26 cellular contexts compared by ENCODE assay signal in the genomic region with DNA sequence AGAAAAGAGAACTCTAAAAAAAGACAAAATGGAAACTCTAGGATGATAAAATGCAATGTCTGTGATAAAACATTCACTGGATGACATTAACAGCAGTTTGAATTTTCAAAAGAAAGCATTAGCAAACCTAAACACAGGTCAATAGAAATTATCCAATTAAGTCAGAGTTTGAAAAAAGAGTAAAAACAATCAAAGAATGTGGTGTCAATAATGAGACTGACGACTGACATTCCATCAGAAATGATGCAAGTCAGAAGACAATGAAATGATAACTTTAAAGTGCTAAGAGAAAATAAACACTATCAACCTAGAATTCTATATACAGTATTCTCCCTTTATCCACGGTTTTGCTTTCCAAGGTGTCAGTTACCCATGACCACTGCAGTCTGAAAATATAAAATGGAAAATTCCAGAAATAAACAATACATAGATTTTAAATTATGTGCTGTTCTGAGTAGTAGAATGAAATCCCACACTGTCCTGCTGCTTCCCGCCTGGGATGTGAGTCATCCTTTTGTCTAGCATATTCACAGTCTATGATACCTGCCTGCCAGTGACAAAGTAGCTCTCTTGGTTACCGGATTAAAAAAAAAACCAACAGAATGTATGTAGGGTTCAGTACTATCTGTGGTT. TPM values are rescaled to one million over a fixed set of nuclear protein-coding genes. Genes with fewer than 3 reads are reported as not detected.
DNase-seq lines count a peak whose midpoint lies in the region; ATAC-seq, FAIRE-seq and TF ChIP-seq lines count a peak whose summit lies in the region.
"Had no signal": no experiment of that assay in that cellular context is flagged by ENCODE, and none has a peak within 500 bp of the region (broad histone marks: within the 10 kb centered on the region; RNA-seq: fewer than 3 reads in every experiment).

No MANE protein-coding gene starts in this region.

- no peak for TF ChIP-seq EP300 in GM12878 (IDR thresholded peaks at IDR 0.05; ENCODE audit: borderline replicate concordance in 1 of 2, control insufficient read depth in 1 of 2, low read depth in 2 of 2, low read length in 2 of 2)

- BruUV-seq in GM12878 (replicated peaks; lab: Mats Ljungman, UMichigan) = no TSS peak

- POLR2A ChIA-PET in HEK293 (lab: Yijun Ruan, JAX) = no interaction called here
- POLR2A ChIA-PET in GM12878 (lab: Charles Lee) = interaction anchor here (0.6 kb wide), 1 partner anchor 136 kb away, joined by 5 read pairs; no protein-coding TSS in a partner anchor
- POLR2A ChIA-PET in naive thymus-derived CD8-positive, alpha-beta T cell (lab: Charles Lee) = no interaction called here

- ATAC-seq in GM12878 = no peak
- ATAC-seq in naive thymus-derived CD8-positive, alpha-beta T cell = no peak
- ATAC-seq: Right ventricle myocardium inferior, SK-N-SH treated with all-trans-retinoic acid at 6 μM for 48 hours had no signal

- intact Hi-C loops in GM12878 (cut with micrococcal nuclease; ENCODE audit: unreplicated experiment) = no loop called here

- no peaks in the 10 kb centered on the region for H3K4me1 ChIP-seq in HEK293 (ENCODE audit: control insufficient read depth, insufficient read depth, low read length)
- H3K4me1 ChIP-seq in GM12878 (ENCODE audit: control insufficient read depth, insufficient read depth, low read length) = peaks cover 18% of the 10 kb centered on the region
- H3K4me1 ChIP-seq: SJCRH30 had no signal

- CTCF ChIA-PET in HEK293 (lab: Yijun Ruan, JAX) = no interaction called here
- CTCF ChIA-PET in GM12878 (lab: Yijun Ruan, JAX) = interaction anchor here (1.0 kb wide), 1 partner anchor 11 kb away, joined by 3 read pairs; no protein-coding TSS in a partner anchor

- no peak overlapping the region for H3K9ac ChIP-seq in GM12878 (ENCODE audit: control insufficient read depth, insufficient read depth, low read length)
- H3K9ac ChIP-seq: KMS-11 had no signal

- RAD21 ChIA-PET in GM12878 (lab: Charles Lee; ENCODE audit: unreplicated experiment) = no interaction called here

- in situ Hi-C loops in GM12878 (cut with MboI) = no loop called here

- no peaks in the 10 kb centered on the region for H3K4me1 Mint-ChIP-seq in glutamatergic neuron (ENCODE audit: low read depth, unreplicated experiment)
- peaks cover 5 to 23% (median 9%) of the 10 kb centered on the region in 4 donors for H3K4me1 Mint-ChIP-seq in naive thymus-derived CD8-positive, alpha-beta T cell

- no peak overlapping the region for H3K4me2 ChIP-seq in GM12878 (ENCODE audit: control insufficient read depth, insufficient read depth)
- H3K4me2 ChIP-seq: KMS-11, PC-9 had no signal

- no peak overlapping the region for H3K27ac ChIP-seq in HEK293 (ENCODE audit: extremely low read depth, low read depth, low read length)
- H3K27ac ChIP-seq in GM12878 (ENCODE audit: control insufficient read depth, insufficient read depth) = no peak overlapping the region
- H3K27ac ChIP-seq: KMS-11, PC-9, SJCRH30 had no signal

- peaks cover 5% of the 10 kb centered on the region for H3K27me3 Mint-ChIP-seq in glutamatergic neuron (ENCODE audit: unreplicated experiment)
- no peaks in the 10 kb centered on the region for H3K27me3 Mint-ChIP-seq in naive thymus-derived CD8-positive, alpha-beta T cell

- peak overlapping the region; percentile 62 for H3K27ac Mint-ChIP-seq in glutamatergic neuron (ENCODE audit: unreplicated experiment)
- H3K27ac Mint-ChIP-seq in naive thymus-derived CD8-positive, alpha-beta T cell = no peak overlapping the region
- H3K27ac Mint-ChIP-seq: CD4-positive, alpha-beta memory T cell had no signal

- H2AFZ ChIP-seq in GM12878 (ENCODE audit: control insufficient read depth, low read depth, low read length) = no peak overlapping the region
- H2AFZ ChIP-seq: PC-9 had no signal

- peaks cover 6% of the 10 kb centered on the region for H3K9me3 Mint-ChIP-seq in glutamatergic neuron (ENCODE audit: unreplicated experiment)
- peaks cover 0 to 27% (median 18%) of the 10 kb centered on the region in 9 donors for H3K9me3 Mint-ChIP-seq in naive thymus-derived CD8-positive, alpha-beta T cell

- H3K9me3 ChIP-seq in HEK293 (ENCODE audit: control insufficient read depth, insufficient read depth, low read depth, low read length) = no peaks in the 10 kb centered on the region
- H3K9me3 ChIP-seq in GM12878 (replicated peaks; ENCODE audit: control insufficient read depth, insufficient read depth, low read length) = peaks cover 12% of the 10 kb centered on the region
- H3K9me3 ChIP-seq: SJCRH30 had no signal

- H3K79me2 ChIP-seq in GM12878 (ENCODE audit: control insufficient read depth, insufficient read depth, low read length) = no peaks in the 10 kb centered on the region

- peaks cover 30% of the 10 kb centered on the region for H3K36me3 Mint-ChIP-seq in glutamatergic neuron (ENCODE audit: unreplicated experiment)
- peaks cover 0 to 21% (median 20%) of the 10 kb centered on the region in 3 donors for H3K36me3 Mint-ChIP-seq in naive thymus-derived CD8-positive, alpha-beta T cell

- H3K36me3 ChIP-seq in HEK293 (ENCODE audit: control insufficient read depth in 2 of 2, insufficient read depth in 1 of 2, low read length in 2 of 2) (no peaks in the 10 kb centered on the region), GM12878 (ENCODE audit: control insufficient read depth in 2 of 2, insufficient read depth in 2 of 2, low read length in 1 of 2) (no peaks in the 10 kb centered on the region)
- H3K36me3 ChIP-seq: SJCRH30 had no signal

- H3K4me3 Mint-ChIP-seq in glutamatergic neuron (ENCODE audit: unreplicated experiment) = no peak overlapping the region
- no peak overlapping the region for H3K4me3 Mint-ChIP-seq in naive thymus-derived CD8-positive, alpha-beta T cell
- H3K4me3 Mint-ChIP-seq: CD4-positive, alpha-beta memory T cell had no signal

- TF ChIP-seq POLR2A in GM12878 (IDR thresholded peaks at IDR 0.05; ENCODE audit: low read depth, low read length) = no peak

- no peak for DNase-seq in GM19239 (ENCODE audit: insufficient read length, low spot score)
- no peak for DNase-seq in GM12878 (ENCODE audit: low read depth, low spot score)
- no peak for DNase-seq in glutamatergic neuron
- DNase-seq in naive thymus-derived CD8-positive, alpha-beta T cell = no peak
- no peak for DNase-seq in NCI-H1417 treated with DMSO at 0.1 percent for 48 hours (lab: John Stamatoyannopoulos, UW)
- no peak for DNase-seq in globus pallidus (ENCODE audit: low spot score)
- DNase-seq: C1 segment of cervical spinal cord; CD4-positive, alpha-beta memory T cell; COR-L47; DMS53; IMR-90; NCI-H1105; NCI-H146; NCI-H1930; NCI-H2107; NCI-H446; NCI-H524 treated with DMSO at 0.1 percent for 48 hours; NCI-H774; PC-9; SJCRH30 had no signal

- FAIRE-seq in GM19239 (lab: Jason Lieb, UNC) = peak; percentile 89
- FAIRE-seq in GM12878 (lab: Jason Lieb, UNC) = no peak
- FAIRE-seq: H54 had no signal

- H4K20me1 ChIP-seq in GM12878 (ENCODE audit: control insufficient read depth, insufficient read depth) = no peaks in the 10 kb centered on the region

- SMC1A ChIA-PET in GM12878 (lab: Charles Lee; ENCODE audit: uncharacterized antibody, unreplicated experiment) = interaction anchor here (1.8 kb wide), 1 partner anchor 12 kb away, joined by 6 read pairs; no protein-coding TSS in a partner anchor

- no peak overlapping the region for H3K4me3 ChIP-seq in HEK293 (ENCODE audit: low read depth, low read length)
- H3K4me3 ChIP-seq in GM12878 = no peak overlapping the region
- H3K4me3 ChIP-seq: PC-9, SJCRH30 had no signal

- no peaks in the 10 kb centered on the region for H3K27me3 ChIP-seq in GM12878 (replicated peaks in 1 of 2; ENCODE audit: control insufficient read depth in 2 of 2, insufficient read depth in 2 of 2, low read length in 1 of 2)
- H3K27me3 ChIP-seq: SJCRH30 had no signal

- TF ChIP-seq RAD21 in GM12878 (IDR thresholded peaks at IDR 0.05; ENCODE audit: insufficient read depth, low read depth, low read length) = no peak

- WGBS in GM12878 (ENCODE audit: insufficient coverage, insufficient replicate concordance, low lambda C conversion rate, missing lambda C conversion rate) = 58% methylated on average over 4 of the region's 4 CpGs

- TF ChIP-seq CTCF in HEK293 (tag by site-specific recombination; IDR thresholded peaks at IDR 0.05) (no peak), GM12878 (IDR thresholded peaks at IDR 0.05 in 2 of 3, conservative IDR thresholded peaks at IDR 0.05 in 1 of 3; ENCODE audit: control insufficient read depth in 2 of 3, extremely low read depth in 1 of 3, insufficient read depth in 1 of 3, low read depth in 3 of 3, low read length in 3 of 3) (no peak), glutamatergic neuron (IDR thresholded peaks at IDR 0.05; ENCODE audit: partially characterized antibody, unreplicated experiment) (no peak)

TF ChIP-seq in GM12878, 131 proteins besides CTCF, POLR2A, EP300 and RAD21 (continues in another document):
- 0 out of 2 replicates have a peak, but pooled peaks have one; percentile 35 for TF ChIP-seq TCF7 (IDR thresholded peaks at IDR 0.05; ENCODE audit: borderline replicate concordance)
- TF ChIP-seq CBX5 (IDR thresholded peaks at IDR 0.05; ENCODE audit: low read depth) = peak; percentile 100

RNA-seq across cellular contexts. Expression of a gene that starts 38.3 kb away (rescaled TPM):
- total RNA-seq in GM12878 (2013; cell fraction: nucleolus; rRNA removed) = 125 and 127 TPM in 2 replicates
- total RNA-seq in GM12878 (2014; rRNA removed) = 16.7 and 17.0 TPM in 2 replicates
- 18.2 and 18.9 TPM in 2 replicates for total RNA-seq in GM12878 (2014; rRNA removed; fragmentation: Illumina TruSeq; extraction: Trizol)
- total RNA-seq in GM12878 (2021) = 26.1 and 29.6 TPM in 2 replicates
- 6.6 TPM for polyA plus RNA-seq in GM12878 (2011; ENCODE audit: low read depth)
- 19.0 and 22.5 TPM in 2 replicates for polyA plus RNA-seq in GM12878 (2011; rRNA removed)
- polyA plus RNA-seq in GM12878 (2011; cell fraction: cytosol; rRNA removed) = 14.6 and 18.5 TPM in 2 replicates
- polyA plus RNA-seq in GM12878 (2011; cell fraction: nucleus; rRNA removed) = 42.9 and 46.5 TPM in 2 replicates
- polyA plus RNA-seq in GM12878 (2012) = 8.3 and 10.7 TPM in 2 replicates
- polyA plus RNA-seq in GM12878 (2014; fragmentation: Illumina TruSeq; extraction: Trizol) = 20.5 and 21.5 TPM in 2 replicates
- polyA plus RNA-seq in GM12878 (2014; fragmentation: Nextera tagmentation; extraction: Ambion mirVana) = 1 to 10 TPM; 2.8 to 4.3 TPM
- polyA plus RNA-seq in GM12878 (2014; rRNA removed) = 13.3 and 13.6 TPM in 2 replicates
- polyA plus RNA-seq in GM12878 (2016; fragmentation: Nextera tagmentation; extraction: Ambion mirVana) = 10 to 100 TPM; 10.1 to 11.5 TPM
- polyA minus RNA-seq in GM12878 (2011; rRNA and poly(A)+ RNA removed) = 37.3 and 49.0 TPM in 2 replicates
- 12.4 and 14.8 TPM in 2 replicates for polyA minus RNA-seq in GM12878 (2011; cell fraction: cytosol; rRNA and poly(A)+ RNA removed)
- polyA minus RNA-seq in GM12878 (2011; cell fraction: nucleus; rRNA and poly(A)+ RNA removed) = 45.3 and 64.3 TPM in 2 replicates
- total RNA-seq in glutamatergic neuron (ENCODE audit: unreplicated experiment) = 9.1 TPM
- 10 to 100 TPM; 30.1 to 31.8 TPM for total RNA-seq in naive thymus-derived CD8-positive, alpha-beta T cell
- polyA plus RNA-seq in naive thymus-derived CD8-positive, alpha-beta T cell = 1 to 10 TPM; 2.2 to 6.7 (median 4.8) TPM
- total RNA-seq: G401 had no signal
